Comparison of ENCODE assay signal across 13 cellular contexts in genomic region chr1:164748253-164748899, GRCh38.
A peak's percentile ranks its signal among the peaks of the same experiment; 100 is the strongest.
DNase-seq lines count a peak whose midpoint lies in the region; FAIRE-seq and TF ChIP-seq lines count a peak whose summit lies in the region.
"Had no signal": no experiment of that assay in that cellular context is flagged by ENCODE, and none has a peak within 500 bp of the region (broad histone marks: within the 10 kb centered on the region; RNA-seq: fewer than 3 reads in every experiment).

No MANE protein-coding gene starts in this region.

- no peak overlapping the region for H3K4me3 Mint-ChIP-seq in astrocyte (ENCODE audit: unreplicated experiment)
- H3K4me3 Mint-ChIP-seq: activated B cell treated with CpG ODN at 0.5 μM for 24 hours, GM23338 had no signal

- H3K4me1 ChIP-seq in astrocyte (ENCODE audit: insufficient read depth, low read length) (peaks cover 17% of the 10 kb centered on the region), hepatocyte (ENCODE audit: insufficient read depth) (peaks cover 16% of the 10 kb centered on the region)

- H3K4me2 ChIP-seq in astrocyte (ENCODE audit: low read length) (peak overlapping the region; percentile 53), hepatocyte (peak overlapping the region; percentile 53)
- H3K4me2 ChIP-seq: GM23338 had no signal

- H4K20me1 ChIP-seq in astrocyte (ENCODE audit: insufficient read depth, low read length) (no peaks in the 10 kb centered on the region), hepatocyte (ENCODE audit: insufficient read depth, poor library complexity, severe bottlenecking) (no peaks in the 10 kb centered on the region)

- H3K27me3 Mint-ChIP-seq in astrocyte (ENCODE audit: low read depth, unreplicated experiment): no peaks in the 10 kb centered on the region

- peak overlapping the region; percentile 77 for H3K27ac Mint-ChIP-seq in astrocyte (ENCODE audit: unreplicated experiment)
- H3K27ac Mint-ChIP-seq: activated B cell treated with CpG ODN at 0.5 μM for 24 hours, GM23338 had no signal

- H3K36me3 ChIP-seq in astrocyte (ENCODE audit: insufficient read depth, low read length): no peaks in the 10 kb centered on the region
- H3K36me3 ChIP-seq in hepatocyte (replicated peaks; ENCODE audit: insufficient read depth, low read depth): no peaks in the 10 kb centered on the region

- H3K9ac ChIP-seq in astrocyte (ENCODE audit: low read length): peak overlapping the region; percentile 43

- no peak overlapping the region for H2AFZ ChIP-seq in astrocyte (ENCODE audit: low read depth, low read length)
- no peak overlapping the region for H2AFZ ChIP-seq in hepatocyte
- H2AFZ ChIP-seq: GM23338 had no signal

- H3K36me3 Mint-ChIP-seq in astrocyte (ENCODE audit: low read depth, unreplicated experiment): no peaks in the 10 kb centered on the region

- no peak for TF ChIP-seq CTCF in astrocyte (IDR thresholded peaks at IDR 0.05; ENCODE audit: insufficient read depth, low read depth, low read length)
- TF ChIP-seq CTCF in hepatocyte (IDR thresholded peaks at IDR 0.05; ENCODE audit: poor library complexity): no peak

- peaks cover 16% of the 10 kb centered on the region for H3K4me1 Mint-ChIP-seq in astrocyte (ENCODE audit: low read depth, unreplicated experiment)
- H3K4me1 Mint-ChIP-seq: activated B cell treated with CpG ODN at 0.5 μM for 24 hours had no signal

- peak; percentile 96 for FAIRE-seq in astrocyte (lab: Jason Lieb, UNC)
- FAIRE-seq in GM19239 (lab: Jason Lieb, UNC): no peak

- H3K4me3 ChIP-seq in astrocyte (ENCODE audit: insufficient read depth, low read depth, low read length): no peak overlapping the region
- H3K4me3 ChIP-seq in hepatocyte: no peak overlapping the region
- no peak overlapping the region for H3K4me3 ChIP-seq in skeletal muscle cell (ENCODE audit: low read depth, low read length)
- H3K4me3 ChIP-seq: GM23338 had no signal

- H3K27ac ChIP-seq in astrocyte (ENCODE audit: low read depth, low read length) (peak overlapping the region; percentile 76), hepatocyte (peak overlapping the region; percentile 78)

- no peaks in the 10 kb centered on the region for H3K9me3 ChIP-seq in astrocyte (ENCODE audit: insufficient read depth, low read depth, low read length)
- H3K9me3 ChIP-seq in hepatocyte (ENCODE audit: low read depth): no peaks in the 10 kb centered on the region

- peaks cover under 1% of the 10 kb centered on the region for H3K79me2 ChIP-seq in astrocyte (ENCODE audit: insufficient read depth, low read length)
- H3K79me2 ChIP-seq in hepatocyte: peaks cover 49% of the 10 kb centered on the region

- 30% methylated on average over 10 of the region's 10 CpGs for WGBS in hepatocyte (ENCODE audit: low lambda C conversion rate, missing lambda C conversion rate)

- DNase-seq in GM04503 (ENCODE audit: low read depth) (peak; percentile 99), astrocyte (ENCODE audit: low read depth) (peak; percentile 99), hepatocyte (ENCODE audit: low spot score) (peak; percentile 55), skeletal muscle cell (ENCODE audit: low read depth) (peak; percentile 87), NCI-H1436 treated with DMSO at 0.1 percent for 48 hours (lab: John Stamatoyannopoulos, UW) (no peak), GM19239 (ENCODE audit: insufficient read length, low spot score) (no peak), activated T-cell treated with anti-CD3 and anti-CD28 coated beads for 4 hours (no peak)
- no peak for DNase-seq in stimulated activated CD4-positive, alpha-beta T cell treated with anti-CD3 and anti-CD28 coated beads, Interleukin-12 subunit alpha, Interleukin-12 subunit beta, amount 100 ng/mL, for 4 hours
- DNase-seq: activated B cell treated with CpG ODN at 0.5 μM for 24 hours, cortex of kidney, GF-D8, NCI-H1694 had no signal

- no peaks in the 10 kb centered on the region for H3K9me2 ChIP-seq in hepatocyte (replicated peaks; ENCODE audit: insufficient read depth)

- no peaks in the 10 kb centered on the region for H3K9me3 Mint-ChIP-seq in astrocyte (ENCODE audit: unreplicated experiment)
- H3K9me3 Mint-ChIP-seq: activated B cell treated with CpG ODN at 0.5 μM for 24 hours, GM23338 had no signal

- H3K27me3 ChIP-seq in astrocyte (ENCODE audit: insufficient read depth, low read length): no peaks in the 10 kb centered on the region
- no peaks in the 10 kb centered on the region for H3K27me3 ChIP-seq in hepatocyte

Comparison
In these comparisons a context has a peak if more than half of its experiments do, and no peak if none do; other contexts are left out.
1. DNase-seq: peak in GM04503 (single experiment), astrocyte (single experiment), hepatocyte (single experiment) and skeletal muscle cell (single experiment); none in NCI-H1436 treated with DMSO at 0.1 percent for 48 hours (single experiment), stimulated activated CD4-positive, alpha-beta T cell treated with anti-CD3 and anti-CD28 coated beads, Interleukin-12 subunit alpha, Interleukin-12 subunit beta, amount 100 ng/mL, for 4 hours (single experiment), GM19239 (single experiment) and activated T-cell treated with anti-CD3 and anti-CD28 coated beads for 4 hours (single experiment).